ENCODE assay signal across 14 cellular contexts in genomic region chr4:180832086-180832485, GRCh38.
A peak's percentile ranks its signal among the peaks of the same experiment; 100 is the strongest.
DNase-seq lines count a peak whose midpoint lies in the region; ATAC-seq, FAIRE-seq and TF ChIP-seq lines count a peak whose summit lies in the region.
"Had no signal": no experiment of that assay in that cellular context is flagged by ENCODE, and none has a peak within 500 bp of the region (broad histone marks: within the 10 kb centered on the region; RNA-seq: fewer than 3 reads in every experiment).

No MANE protein-coding gene starts in this region.

- H3K9me3 ChIP-seq in SK-N-SH (no peaks in the 10 kb centered on the region), OCI-LY1 (ENCODE audit: low read length) (peaks cover 4% of the 10 kb centered on the region; the same call in 1 of the 2 replicates), H1 (ENCODE audit: insufficient read depth in 2 of 2, low read depth in 1 of 2, low read length in 1 of 2) (no peaks in the 10 kb centered on the region)
- H3K9me3 ChIP-seq: ovary, upper lobe of right lung had no signal

- H3K9me2 ChIP-seq in SK-N-SH (no peaks in the 10 kb centered on the region), OCI-LY1 (ENCODE audit: low read depth, low read length) (no peaks in the 10 kb centered on the region)

- H3K56ac ChIP-seq in H1 (replicated peaks; ENCODE audit: insufficient read length, low read depth, low read length): no peak overlapping the region

- TF ChIP-seq CTCF in SK-N-SH (IDR thresholded peaks at IDR 0.05) (peak; percentile 22; the same call in 1 of the 2 replicates), OCI-LY1 (IDR thresholded peaks at IDR 0.05; ENCODE audit: low read length) (peak; percentile 26; the same call in 1 of the 2 replicates), H1 (IDR thresholded peaks at IDR 0.05; ENCODE audit: control extremely low read depth in 1 of 3, insufficient read depth in 1 of 3, low read depth in 1 of 3, low read length in 3 of 3) (peak in 2 of 3 experiments; percentile 18 to 36; a peak in 2 of 4 replicates)

- no peak overlapping the region for H2BK20ac ChIP-seq in H1 (ENCODE audit: low read length)

- FAIRE-seq in H1 (lab: Jason Lieb, UNC) (no peak), urothelium cell line (lab: Jason Lieb, UNC) (no peak)

- H2AFZ ChIP-seq in SK-N-SH (ENCODE audit: low read depth) (no peak overlapping the region), OCI-LY1 (ENCODE audit: low read length) (no peak overlapping the region), H1 (ENCODE audit: low read length) (no peak overlapping the region)

- H4K8ac ChIP-seq in H1 (ENCODE audit: extremely low read depth, insufficient read depth, low read length): no peak overlapping the region

- H4K5ac ChIP-seq in H1 (ENCODE audit: insufficient read length, low read depth, low read length): no peak overlapping the region

- H4K20me1 ChIP-seq in SK-N-SH (ENCODE audit: insufficient read depth) (no peaks in the 10 kb centered on the region), OCI-LY1 (ENCODE audit: insufficient read depth, low read length) (no peaks in the 10 kb centered on the region), H1 (replicated peaks in 1 of 2; ENCODE audit: control insufficient read depth in 1 of 2, insufficient read depth in 2 of 2, low read length in 2 of 2) (no peaks in the 10 kb centered on the region)

- H3K4ac ChIP-seq in H1 (replicated peaks; ENCODE audit: insufficient read length, low read depth, low read length): no peak overlapping the region

- no peak overlapping the region for H3K4me2 ChIP-seq in SK-N-SH
- no peak overlapping the region for H3K4me2 ChIP-seq in OCI-LY1 (ENCODE audit: low read length)
- no peak overlapping the region for H3K4me2 ChIP-seq in H1 (ENCODE audit: insufficient read depth in 1 of 2, low read depth in 2 of 2, low read length in 2 of 2)

- no peaks in the 10 kb centered on the region for H3K79me1 ChIP-seq in H1 (ENCODE audit: low read depth, low read length)

- H3K23ac ChIP-seq in H1 (ENCODE audit: insufficient read length): no peak overlapping the region

- H2BK120ac ChIP-seq in H1 (replicated peaks; ENCODE audit: low read depth, low read length): no peak overlapping the region

- no peak overlapping the region for H2BK12ac ChIP-seq in H1 (ENCODE audit: low read depth, low read length)

- TF ChIP-seq RAD21 in SK-N-SH (IDR thresholded peaks at IDR 0.05; ENCODE audit: low read length) (no peak), H1 (IDR thresholded peaks at IDR 0.05 in 1 of 2, conservative IDR thresholded peaks at IDR 0.05 in 1 of 2; ENCODE audit: low read depth in 2 of 2, low read length in 2 of 2) (peak in 1 of 2 experiments; percentile 28; a peak in 1 of 4 replicates)

- no peak overlapping the region for H2BK15ac ChIP-seq in H1 (ENCODE audit: low read length)

- TF ChIP-seq EP300 in SK-N-SH (IDR thresholded peaks at IDR 0.05; ENCODE audit: borderline replicate concordance in 1 of 2, low read depth in 1 of 2, low read length in 1 of 2) (no peak), H1 (IDR thresholded peaks at IDR 0.05; ENCODE audit: borderline replicate concordance in 1 of 2, low read depth in 2 of 2, low read length in 2 of 2) (no peak)

- H3F3A ChIP-seq in SK-N-SH (replicated peaks; ENCODE audit: insufficient read depth): no peaks in the 10 kb centered on the region
- H3F3A ChIP-seq in OCI-LY1 (ENCODE audit: insufficient read depth, low read length): no peaks in the 10 kb centered on the region

- H2AK5ac ChIP-seq in H1 (ENCODE audit: low read depth, low read length): no peak overlapping the region

- no peaks in the 10 kb centered on the region for H3K23me2 ChIP-seq in H1 (ENCODE audit: low read depth, low read length)

- CTCF ChIA-PET in SK-N-SH (lab: Yijun Ruan, JAX) (interaction anchor here (1.4 kb wide), 2 partner anchors 311 to 697 kb away, joined by 4 to 5 read pairs; no protein-coding TSS in a partner anchor), H1 (lab: Charles Lee; ENCODE audit: partially characterized antibody) (interaction anchor here (0.6 to 1.8 kb wide), 8 partner anchors 8 to 1823 kb away, joined by 3 to 7 read pairs (median 4); no protein-coding TSS in a partner anchor)

- no peak for ATAC-seq in SK-N-SH treated with all-trans-retinoic acid at 6 μM for 48 hours
- ATAC-seq: upper lobe of right lung had no signal

- no peak overlapping the region for H4K91ac ChIP-seq in H1 (replicated peaks; ENCODE audit: insufficient read length, low read length)

- no peak overlapping the region for H3K9ac ChIP-seq in SK-N-SH
- H3K9ac ChIP-seq in OCI-LY1 (ENCODE audit: low read length): no peak overlapping the region
- no peak overlapping the region for H3K9ac ChIP-seq in H1 (replicated peaks in 1 of 4; ENCODE audit: extremely low read depth in 1 of 4, low read depth in 3 of 4, low read length in 3 of 4)

- no peak overlapping the region for H3K14ac ChIP-seq in H1 (ENCODE audit: insufficient read length)

- no peaks in the 10 kb centered on the region for H3K79me2 ChIP-seq in SK-N-SH (ENCODE audit: insufficient read depth)
- H3K79me2 ChIP-seq in OCI-LY1 (ENCODE audit: insufficient read depth, low read length): no peaks in the 10 kb centered on the region
- no peaks in the 10 kb centered on the region for H3K79me2 ChIP-seq in H1 (ENCODE audit: control insufficient read depth in 1 of 2, insufficient read depth in 2 of 2, low read length in 2 of 2)

- H3K4me1 ChIP-seq in SK-N-SH (ENCODE audit: control insufficient read depth in 1 of 2, insufficient read depth in 2 of 2, low read depth in 1 of 2, low read length in 1 of 2) (peaks cover 0 to 10% of the 10 kb centered on the region in 2 experiments; a peak in 2 of 4 replicates), OCI-LY1 (ENCODE audit: insufficient read depth, low read length, severe bottlenecking) (peaks cover 41% of the 10 kb centered on the region), H1 (replicated peaks in 1 of 4; ENCODE audit: control insufficient read depth in 3 of 4, insufficient read depth in 4 of 4, low read length in 3 of 4) (peaks cover 0 to 2% (median 0%) of the 10 kb centered on the region in 4 experiments; a peak in 2 of 7 replicates)
- H3K4me1 ChIP-seq: upper lobe of right lung had no signal

- H3K27me3 ChIP-seq in SK-N-SH (ENCODE audit: insufficient read depth) (no peaks in the 10 kb centered on the region), OCI-LY1 (ENCODE audit: insufficient read depth, low read length) (no peaks in the 10 kb centered on the region), H1 (replicated peaks in 1 of 4; ENCODE audit: control insufficient read depth in 3 of 4, extremely low read depth in 1 of 4, insufficient read depth in 3 of 4, low read length in 3 of 4) (no peaks in the 10 kb centered on the region)
- H3K27me3 ChIP-seq: ovary, upper lobe of right lung had no signal

- H3K36me3 ChIP-seq in SK-N-SH (replicated peaks in 1 of 2; ENCODE audit: control insufficient read depth in 1 of 2, insufficient read depth in 2 of 2, low read length in 1 of 2) (no peaks in the 10 kb centered on the region), OCI-LY1 (ENCODE audit: insufficient read depth, low read length) (no peaks in the 10 kb centered on the region; the same call in 1 of the 2 replicates), H1 (ENCODE audit: control insufficient read depth in 2 of 4, insufficient read depth in 4 of 4, low read length in 3 of 4) (no peaks in the 10 kb centered on the region)
- H3K36me3 ChIP-seq: ovary, upper lobe of right lung had no signal

- 15% methylated on average over 3 of the region's 3 CpGs for WGBS in SK-N-SH (ENCODE audit: low lambda C conversion rate)
- 56% methylated on average over 3 of the region's 3 CpGs; no CpG with 5 or more reads in 1 of the 2 experiments for WGBS in H1 (ENCODE audit: extremely low coverage in 1 of 2, insufficient coverage in 1 of 2, insufficient read length in 1 of 2, insufficient replicate concordance in 2 of 2, low coverage in 1 of 2, low lambda C conversion rate in 2 of 2, missing lambda C conversion rate in 1 of 2), 2 experiments

- POLR2A ChIA-PET in SK-N-SH (lab: Yijun Ruan, JAX) (no interaction called here), H1 (lab: Charles Lee; ENCODE audit: partially characterized antibody) (no interaction called here)

- no peak overlapping the region for H2BK5ac ChIP-seq in H1 (ENCODE audit: low read depth, low read length)

- H3K27ac ChIP-seq in SK-N-SH (ENCODE audit: low read depth in 2 of 2, low read length in 1 of 2): no peak overlapping the region
- H3K27ac ChIP-seq in OCI-LY1 (ENCODE audit: low read depth, low read length, poor library complexity, severe bottlenecking): no peak overlapping the region
- no peak overlapping the region for H3K27ac ChIP-seq in H1 (ENCODE audit: low read depth, low read length)
- H3K27ac ChIP-seq: ovary, upper lobe of right lung had no signal

- H3K18ac ChIP-seq in H1 (ENCODE audit: extremely low read depth, low read length): no peak overlapping the region

- DNase-seq in SK-N-SH: no peak
- no peak for DNase-seq in H1 (ENCODE audit: low read depth in 1 of 2, low spot score in 2 of 2)
- peak; percentile 10 for DNase-seq in urothelium cell line (ENCODE audit: low spot score)
- DNase-seq in SKM-1 (lab: John Stamatoyannopoulos, UW; ENCODE audit: unreplicated experiment): no peak
- no peak for DNase-seq in epidermal melanocyte (ENCODE audit: insufficient read length, low spot score)
- no peak for DNase-seq in NCI-H2171 (lab: John Stamatoyannopoulos, UW)
- DNase-seq: activated CD4-positive, alpha-beta T cell treated with anti-CD3 and anti-CD28 coated beads, Interleukin-2, amount 10 ng/mL, durations not matched to agents 24 days and 14 days; activated effector memory CD4-positive, alpha-beta T cell treated with Interleukin-2 at 50 U/mL for 16 hours; KBM-7; NCI-H2029 treated with DMSO at 0.1 percent for 48 hours; ovary; upper lobe of right lung had no signal

- TF ChIP-seq POLR2A in H1 (IDR thresholded peaks at IDR 0.05; ENCODE audit: control extremely low read depth in 1 of 2, low read depth in 2 of 2, low read length in 2 of 2): no peak

- H3K4me3 ChIP-seq in SK-N-SH (ENCODE audit: low read depth in 2 of 2, low read length in 1 of 2): no peak overlapping the region
- H3K4me3 ChIP-seq in OCI-LY1 (ENCODE audit: low read depth, low read length, poor library complexity, severe bottlenecking): no peak overlapping the region
- H3K4me3 ChIP-seq in H1 (ENCODE audit: extremely low read depth in 1 of 4, insufficient read depth in 2 of 4, low read depth in 3 of 4, low read length in 4 of 4): no peak overlapping the region
- H3K4me3 ChIP-seq: ovary, upper lobe of right lung had no signal

TF ChIP-seq in SK-N-SH, 30 proteins besides CTCF, POLR2A, EP300 and RAD21 (continues in another document):
- no peak for TF ChIP-seq YY1 (IDR thresholded peaks at IDR 0.05; ENCODE audit: low read depth)

TF ChIP-seq in H1, 55 proteins besides CTCF, POLR2A, EP300 and RAD21 (continues in another document):
- TF ChIP-seq TBP (IDR thresholded peaks at IDR 0.05; ENCODE audit: low read depth, low read length) (no peak), SAP30 (IDR thresholded peaks at IDR 0.05; ENCODE audit: insufficient read depth, insufficient replicate concordance, low read length) (no peak), KDM4A (IDR thresholded peaks at IDR 0.05; ENCODE audit: low read depth, low read length, severe bottlenecking) (no peak), BCL11A (IDR thresholded peaks at IDR 0.05; ENCODE audit: low read depth in 2 of 2, low read length in 2 of 2) (no peak), GABPA (IDR thresholded peaks at IDR 0.05; ENCODE audit: borderline replicate concordance, insufficient read depth, low read length) (no peak), KDM1A (IDR thresholded peaks at IDR 0.05; ENCODE audit: borderline replicate concordance, low read length) (no peak)

Comparison
In these comparisons a context has a peak if more than half of its experiments do, and no peak if none do; other contexts are left out.
1. Of the 17 proteins assayed by ChIP-seq in both H1 and SK-N-SH: peak only in H1: none; only in SK-N-SH: none; in both: CTCF; in neither: 15; mixed calls (peak in some experiments, not most) for 1.